In genomic region chr2:208040199-208041171, GRCh38 we compare ENCODE assay signal across 8 cellular contexts. TPM values are rescaled to one million over a fixed set of nuclear protein-coding genes. Genes with fewer than 3 reads are reported as not detected.
DNase-seq lines count a peak whose midpoint lies in the region; ATAC-seq, FAIRE-seq and TF ChIP-seq lines count a peak whose summit lies in the region.

No MANE protein-coding gene starts in this region.

- BruUV-seq in A673 (replicated peaks; lab: Mats Ljungman, UMichigan) = no TSS peak

- H3K36me3 ChIP-seq in A673 (ENCODE audit: insufficient read depth, low read length, poor library complexity, severe bottlenecking) = no peaks in the 10 kb centered on the region
- H3K36me3 ChIP-seq in lower lobe of right lung = no peaks in the 10 kb centered on the region

- TF ChIP-seq CTCF in A673 (conservative IDR thresholded peaks at IDR 0.05; ENCODE audit: low read depth, low read length) = peak; percentile 69
- peak; percentile 79 for TF ChIP-seq CTCF in lower lobe of right lung (IDR thresholded peaks at IDR 0.05)

- H3K36me3 Mint-ChIP-seq in activated CD4-positive, alpha-beta T cell treated with anti-CD3 and anti-CD28 coated beads, Interleukin-2, amount 10 ng/mL, durations not matched to agents 7 days and 5 days (ENCODE audit: low read depth) = no peaks in the 10 kb centered on the region

- DNase-seq in A673 (ENCODE audit: low spot score) (peak; percentile 70), GM18507 (ENCODE audit: extremely low spot score, insufficient read length, low read depth) (no peak), NCI-H2227 treated with DMSO at 0.1 percent for 48 hours (lab: John Stamatoyannopoulos, UW) (peak; percentile 90), dermis microvascular lymphatic vessel endothelial cell (ENCODE audit: low read depth in 2 of 2) (peak; percentile 27 to 72), lower lobe of right lung (peak; percentile 77)
- DNase-seq in activated CD4-positive, alpha-beta T cell treated with anti-CD3 and anti-CD28 coated beads, Interleukin-2, amount 10 ng/mL, durations not matched to agents 7 days and 5 days = peak; percentile 80
- peak; percentile 44 for DNase-seq in stimulated activated CD8-positive, alpha-beta memory T cell treated with anti-CD3 and anti-CD28 coated beads, Interleukin-15, amount 100 ng/mL, for 1 hour (ENCODE audit: low read depth)

- CTCF ChIA-PET in A673 (lab: Charles Lee) = interaction anchor here (0.5 to 1.1 kb wide), 5 partner anchors 265 to 1278 kb away, joined by 3 to 22 read pairs (median 5); no protein-coding TSS in a partner anchor
- CTCF ChIA-PET in activated CD4-positive, alpha-beta T cell treated with anti-CD3 and anti-CD28 coated beads, Interleukin-2, amount 10 ng/mL, durations not matched to agents 7 days and 5 days (lab: Charles Lee) = interaction anchor here (0.5 to 2.0 kb wide), 15 partner anchors 11 to 415 kb away, joined by 3 to 14 read pairs (median 4); partner anchors contain the start of genes FZD5, METTL21A and PLEKHM3

- no peak overlapping the region for H3K4me3 Mint-ChIP-seq in activated CD4-positive, alpha-beta T cell treated with anti-CD3 and anti-CD28 coated beads, Interleukin-2, amount 10 ng/mL, durations not matched to agents 7 days and 5 days

- H3K4me1 ChIP-seq in A673 (ENCODE audit: insufficient read depth, low read length, poor library complexity, severe bottlenecking) (no peaks in the 10 kb centered on the region), lower lobe of right lung (no peaks in the 10 kb centered on the region)

- H3K9me3 ChIP-seq in A673 (ENCODE audit: low read depth, low read length, poor library complexity, severe bottlenecking) (no peaks in the 10 kb centered on the region), lower lobe of right lung (no peaks in the 10 kb centered on the region)

- H3K27ac ChIP-seq in A673 (ENCODE audit: low read depth, low read length, poor library complexity, severe bottlenecking) (no peak overlapping the region), lower lobe of right lung (no peak overlapping the region)

- no peaks in the 10 kb centered on the region for H3K27me3 Mint-ChIP-seq in activated CD4-positive, alpha-beta T cell treated with anti-CD3 and anti-CD28 coated beads, Interleukin-2, amount 10 ng/mL, durations not matched to agents 7 days and 5 days

- H3K27ac Mint-ChIP-seq in activated CD4-positive, alpha-beta T cell treated with anti-CD3 and anti-CD28 coated beads, Interleukin-2, amount 10 ng/mL, durations not matched to agents 7 days and 5 days = no peak overlapping the region

- ATAC-seq in HG02938 (IDR thresholded peaks at IDR 0.05; ENCODE audit: unreplicated experiment) (peak; percentile 78), lower lobe of right lung (peak; percentile 87 to 88)

- intact Hi-C loops in A673 (cut with micrococcal nuclease; ENCODE audit: unreplicated experiment) (loop anchor here (1.0 kb wide), 1 partner anchor 294 kb away; no protein-coding TSS in a partner anchor), lower lobe of right lung (cut with DNase I) (no loop called here)

- no peaks in the 10 kb centered on the region for H3K4me1 Mint-ChIP-seq in activated CD4-positive, alpha-beta T cell treated with anti-CD3 and anti-CD28 coated beads, Interleukin-2, amount 10 ng/mL, durations not matched to agents 7 days and 5 days

- no peaks in the 10 kb centered on the region for H3K9me3 Mint-ChIP-seq in activated CD4-positive, alpha-beta T cell treated with anti-CD3 and anti-CD28 coated beads, Interleukin-2, amount 10 ng/mL, durations not matched to agents 7 days and 5 days

- peak; percentile 87 for FAIRE-seq in GM18507 (lab: Jason Lieb, UNC)

- H3K4me3 ChIP-seq in A673 (ENCODE audit: low read depth, low read length, poor library complexity, severe bottlenecking) = no peak overlapping the region
- H3K4me3 ChIP-seq in lower lobe of right lung = no peak overlapping the region

- POLR2A ChIA-PET in A673 (lab: Charles Lee; ENCODE audit: low non-redundant PET) = interaction anchor here (0.6 kb wide), 2 partner anchors 44 to 298 kb away, joined by 3 to 4 read pairs; no protein-coding TSS in a partner anchor
- POLR2A ChIA-PET in activated CD4-positive, alpha-beta T cell treated with anti-CD3 and anti-CD28 coated beads, Interleukin-2, amount 10 ng/mL, durations not matched to agents 7 days and 5 days (lab: Charles Lee) = interaction anchor here (0.5 kb wide), 1 partner anchor 403 kb away, joined by 7 read pairs; no protein-coding TSS in a partner anchor

- H3K27me3 ChIP-seq in A673 (replicated peaks; ENCODE audit: insufficient read depth, low read depth, low read length, poor library complexity) (no peaks in the 10 kb centered on the region), lower lobe of right lung (ENCODE audit: low read depth) (no peaks in the 10 kb centered on the region)

RNA-seq across cellular contexts. Expression of gene PLEKHM3, which starts 15.2 kb away (rescaled TPM):
- total RNA-seq in A673 (2021) (6.5 TPM in 2 replicates), dermis microvascular lymphatic vessel endothelial cell (7.2 and 11.1 TPM in 2 replicates), lower lobe of right lung (25.8 TPM)
- 1 to 10 TPM; 6.7 to 7.7 TPM for total RNA-seq in activated CD4-positive, alpha-beta T cell treated with anti-CD3 and anti-CD28 coated beads, Interleukin-2, amount 10 ng/mL, durations not matched to agents 7 days and 5 days
